In genomic region chr5:176296-176823, GRCh38 we compare ENCODE assay signal across 1 cellular context.
TF ChIP-seq lines count a peak whose summit lies in the region.

No MANE protein-coding gene starts in this region.

TF ChIP-seq in K562, 482 proteins besides CTCF, POLR2A, EP300 and RAD21:
- TF ChIP-seq EGR1 (conservative IDR thresholded peaks at IDR 0.05): no peak
- TF ChIP-seq RFX1 (IDR thresholded peaks at IDR 0.05): no peak
- no peak for TF ChIP-seq FOXK1 (CRISPR knock-in tag; IDR thresholded peaks at IDR 0.05; ENCODE audit: borderline replicate concordance)
- TF ChIP-seq CREB1 (IDR thresholded peaks at IDR 0.05): no peak
- TF ChIP-seq CREB1 (CRISPR knock-in tag; IDR thresholded peaks at IDR 0.05): no peak
